In the genomic region with DNA sequence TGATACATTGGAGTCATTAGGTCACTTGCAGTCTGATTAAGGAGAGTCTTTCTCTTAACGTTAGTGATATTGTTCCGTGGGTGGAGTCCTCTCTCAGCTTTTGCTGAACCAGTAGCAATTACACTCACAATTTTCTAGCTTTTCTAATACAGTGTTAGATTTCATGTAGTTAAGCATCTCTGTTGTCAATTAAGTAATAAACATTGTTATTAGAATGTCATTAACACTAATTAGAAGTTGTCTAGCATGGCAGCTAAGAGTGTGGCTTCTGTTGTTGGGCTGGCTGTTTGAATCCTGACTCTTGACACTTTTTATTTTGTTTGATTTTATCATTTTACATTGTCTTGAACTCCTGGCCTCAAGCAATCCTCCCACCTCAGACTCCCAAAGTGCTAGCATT, we compare ENCODE assay signal across 9 cellular contexts. TPM values are rescaled to one million over a fixed set of nuclear protein-coding genes. Genes with fewer than 3 reads are reported as not detected.
"Had no signal": no experiment of that assay in that cellular context is flagged by ENCODE, and none has a peak within 500 bp of the region (broad histone marks: within the 10 kb centered on the region; RNA-seq: fewer than 3 reads in every experiment).

No MANE protein-coding gene starts in this region.

- DNase-seq: GDM1, GF-D8 had no signal

- FAIRE-seq: G401.6, GM12878, GM12891, GM12892, GM18507, GM19239 had no signal

- ATAC-seq: GM12878 had no signal

- H3K4me3 ChIP-seq: GM12878 had no signal

RNA-seq across cellular contexts. Expression of a gene that starts 33.4 kb away (rescaled TPM):
- total RNA-seq: G401 had no signal
